Comparison of ENCODE assay signal across 13 cellular contexts in the genomic region with DNA sequence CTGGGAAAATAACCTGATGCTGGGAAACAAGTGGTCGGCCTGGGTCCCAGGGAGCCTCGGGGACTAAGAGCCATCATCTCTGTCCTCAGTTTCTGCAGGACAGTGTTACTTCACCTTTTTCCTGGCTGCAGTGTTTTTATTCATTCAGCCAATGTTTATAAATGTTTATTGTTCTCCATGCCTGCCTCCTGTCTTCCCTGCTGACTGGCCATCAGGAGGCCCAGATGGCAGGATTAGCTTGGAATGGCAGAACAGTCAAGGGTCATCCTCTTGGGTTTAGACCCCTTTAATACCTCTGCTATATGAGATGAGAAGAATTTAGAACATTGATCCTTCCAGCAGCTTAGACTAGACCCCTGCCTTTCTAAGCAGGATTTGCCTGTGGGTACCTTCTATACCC.
"Had no signal": no experiment of that assay in that cellular context is flagged by ENCODE, and none has a peak within 500 bp of the region (broad histone marks: within the 10 kb centered on the region; RNA-seq: fewer than 3 reads in every experiment).

No MANE protein-coding gene starts in this region.

- H3K4me3 ChIP-seq: mucosa of descending colon, testis had no signal

- H3K9me3 ChIP-seq: mucosa of descending colon, testis had no signal

- H3K27me3 ChIP-seq: testis had no signal

- ATAC-seq: esophagus mucosa; left colon; mucosa of descending colon; naive thymus-derived CD8-positive, alpha-beta T cell; stimulated activated naive CD8-positive, alpha-beta T cell treated with anti-CD3 and anti-CD28 coated beads, Interleukin-15, amount 100 ng/mL, for 72 hours had no signal

- DNase-seq: activated B cell treated with CpG ODN at 0.5 μM for 24 hours; activated CD4-positive, alpha-beta T cell treated with anti-CD3 and anti-CD28 coated beads, Interleukin-2, amount 10 ng/mL, durations not matched to agents 24 days and 14 days; activated naive CD4-positive, alpha-beta T cell treated with anti-CD3 and anti-CD28 coated beads, Interleukin-2, amount 10 ng/mL, durations not matched to agents 7 days and 5 days; immature natural killer cell; left colon; mammary epithelial cell; mucosa of descending colon; naive thymus-derived CD8-positive, alpha-beta T cell; stimulated activated CD4-positive, alpha-beta T cell treated with anti-CD3 and anti-CD28 coated beads, Interleukin-15, amount 100 ng/mL, for 24 hours; stimulated activated CD4-positive, alpha-beta T cell treated with anti-CD3 and anti-CD28 coated beads, Interleukin-4, amount 100 ng/mL, for 24 hours; stimulated activated naive CD8-positive, alpha-beta T cell treated with anti-CD3 and anti-CD28 coated beads, Interleukin-15, amount 100 ng/mL, for 72 hours; testis had no signal
